In genomic region chr4:164136181-164136616, GRCh38 we compare ENCODE assay signal across 12 cellular contexts.
DNase-seq lines count a peak whose midpoint lies in the region; ATAC-seq and TF ChIP-seq lines count a peak whose summit lies in the region.
"Had no signal": no experiment of that assay in that cellular context is flagged by ENCODE, and none has a peak within 500 bp of the region (broad histone marks: within the 10 kb centered on the region; RNA-seq: fewer than 3 reads in every experiment).

No MANE protein-coding gene starts in this region.

- ATAC-seq in GM19467 (IDR thresholded peaks at IDR 0.05; ENCODE audit: unreplicated experiment), result no peak

- H3K27me3 ChIP-seq in brain microvascular endothelial cell (replicated peaks), result no peaks in the 10 kb centered on the region
- H3K27me3 ChIP-seq in Peyer's patch, result no peaks in the 10 kb centered on the region

- TF ChIP-seq CTCF in brain microvascular endothelial cell (IDR thresholded peaks at IDR 0.05; ENCODE audit: low read depth, low read length, missing control alignments), result no peak
- TF ChIP-seq CTCF in Peyer's patch (IDR thresholded peaks at IDR 0.05), result no peak

- DNase-seq in Daoy (ENCODE audit: low read depth), result peak; percentile 50
- DNase-seq in M059J (ENCODE audit: low read depth), result peak; percentile 51
- peak; percentile 29 for DNase-seq in brain microvascular endothelial cell
- DNase-seq in Peyer's patch, result no peak
- no peak for DNase-seq in activated gamma-delta T cell (lab: John Stamatoyannopoulos, UW)
- no peak for DNase-seq in HUDEP-2 (lab: John Stamatoyannopoulos, UW; ENCODE audit: unreplicated experiment in 76 of 76)
- DNase-seq: activated CD4-positive, alpha-beta T cell treated with anti-CD3 and anti-CD28 coated beads, Interleukin-2, amount 10 ng/mL, durations not matched to agents 24 days and 14 days; EL; NCI-H2171; stimulated activated CD4-positive, alpha-beta T cell treated with anti-CD3 and anti-CD28 coated beads, Interleukin-2, amount 100 ng/mL, for 24 hours had no signal

- H3K4me1 ChIP-seq in mesodermal cell (ENCODE audit: control insufficient read depth, insufficient read depth, low read length, poor library complexity, severe bottlenecking), result no peaks in the 10 kb centered on the region
- no peaks in the 10 kb centered on the region for H3K4me1 ChIP-seq in Peyer's patch

- H3K27ac ChIP-seq in brain microvascular endothelial cell, result no peak overlapping the region
- peak overlapping the region; percentile 56 for H3K27ac ChIP-seq in mesodermal cell (ENCODE audit: low read depth, low read length, severe bottlenecking)
- no peak overlapping the region for H3K27ac ChIP-seq in Peyer's patch

- H3K36me3 ChIP-seq in brain microvascular endothelial cell (replicated peaks), result no peaks in the 10 kb centered on the region
- H3K36me3 ChIP-seq in mesodermal cell (ENCODE audit: control insufficient read depth, insufficient read depth, low read length), result no peaks in the 10 kb centered on the region
- H3K36me3 ChIP-seq in Peyer's patch, result no peaks in the 10 kb centered on the region

- in situ Hi-C loops in brain microvascular endothelial cell (cut with HindIII; ENCODE audit: low pct_ligation_motif_present, low sequenced_read_pairs), result no loop called here

- H3K4me3 ChIP-seq in brain microvascular endothelial cell (ENCODE audit: low read depth, low read length), result no peak overlapping the region
- no peak overlapping the region for H3K4me3 ChIP-seq in mesodermal cell (ENCODE audit: extremely low read depth, insufficient read depth, low read length, poor library complexity, severe bottlenecking)
- H3K4me3 ChIP-seq in Peyer's patch, result no peak overlapping the region

- TF ChIP-seq POLR2A in Peyer's patch (IDR thresholded peaks at IDR 0.05), result no peak

- WGBS in mesodermal cell (ENCODE audit: insufficient coverage in 2 of 2), 2 experiments, result 100% methylated on average over 1 of the region's 2 CpGs; no CpG with 5 or more reads in 1 of the 2 experiments

- H3K9me3 ChIP-seq in mesodermal cell (ENCODE audit: control insufficient read depth, low read length) (no peaks in the 10 kb centered on the region), Peyer's patch (no peaks in the 10 kb centered on the region)

Comparison
In these comparisons a context has a peak if more than half of its experiments do, and no peak if none do; other contexts are left out.
1. DNase-seq: peak in Daoy (single experiment), M059J (single experiment) and brain microvascular endothelial cell (single experiment); none in Peyer's patch (0 of 3), activated gamma-delta T cell (single experiment) and HUDEP-2 (0 of 76).